Comparison of ENCODE assay signal across 1 cellular context in genomic region chr9:111966324-111966723, GRCh38.
TF ChIP-seq lines count a peak whose summit lies in the region.

No MANE protein-coding gene starts in this region.

TF ChIP-seq in K562, 482 proteins besides CTCF, POLR2A, EP300 and RAD21 (continued from another document):
- TF ChIP-seq MGA (IDR thresholded peaks at IDR 0.05) (peak; percentile 93), ZNF592 (IDR thresholded peaks at IDR 0.05) (0 out of 2 replicates have a peak, but pooled peaks have one; percentile 39), ETS2 (tag; IDR thresholded peaks at IDR 0.05; ENCODE audit: borderline replicate concordance, poor library complexity, severe bottlenecking) (no peak), RHOXF2B (CRISPR knock-in tag; conservative IDR thresholded peaks at IDR 0.05) (no peak), SOX6 (IDR thresholded peaks at IDR 0.05) (peak; percentile 82), CLOCK (CRISPR knock-in tag; IDR thresholded peaks at IDR 0.05; ENCODE audit: borderline replicate concordance) (no peak), BHLHE40 (IDR thresholded peaks at IDR 0.05; ENCODE audit: low read length) (peak; percentile 87), MTA1 (IDR thresholded peaks at IDR 0.05; ENCODE audit: borderline replicate concordance) (0 out of 2 replicates have a peak, but pooled peaks have one; percentile 28), ZNF75A (CRISPR knock-in tag; IDR thresholded peaks at IDR 0.05) (no peak), CREB1 (IDR thresholded peaks at IDR 0.05) (no peak), CREB1 (CRISPR knock-in tag; IDR thresholded peaks at IDR 0.05) (0 out of 2 replicates have a peak, but pooled peaks have one; percentile 39), RNF2 (IDR thresholded peaks at IDR 0.05) (no peak), MAFK (IDR thresholded peaks at IDR 0.05; ENCODE audit: low read length) (no peak), CBFA2T3 (IDR thresholded peaks at IDR 0.05) (peak; percentile 79), TEAD4 (IDR thresholded peaks at IDR 0.05; ENCODE audit: low read length) (peak; percentile 66), TEAD4 (CRISPR knock-in tag; IDR thresholded peaks at IDR 0.05; ENCODE audit: borderline replicate concordance) (no peak), FOXP1 (CRISPR knock-in tag; IDR thresholded peaks at IDR 0.05) (0 out of 2 replicates have a peak, but pooled peaks have one; percentile 57), PBX2 (CRISPR knock-in tag; IDR thresholded peaks at IDR 0.05; ENCODE audit: low read depth) (no peak), PBX2 (tag; conservative IDR thresholded peaks at IDR 0.05; ENCODE audit: low read depth) (no peak), MITF (IDR thresholded peaks at IDR 0.05) (peak; percentile 43; the same call in 1 of the 2 replicates), CBFA2T2 (conservative IDR thresholded peaks at IDR 0.05) (peak; percentile 56), FOXJ3 (CRISPR knock-in tag; IDR thresholded peaks at IDR 0.05) (no peak), BRD9 (IDR thresholded peaks at IDR 0.05; ENCODE audit: low read depth, partially characterized antibody) (no peak), SMARCA4 (IDR thresholded peaks at IDR 0.05) (no peak), RBM25 (IDR thresholded peaks at IDR 0.05; ENCODE audit: low read depth, low read length, severe bottlenecking) (peak; percentile 46), GABPB1 (CRISPR knock-in tag; IDR thresholded peaks at IDR 0.05) (0 out of 2 replicates have a peak, but pooled peaks have one; percentile 22), TAF15 (IDR thresholded peaks at IDR 0.05; ENCODE audit: low read depth, low read length) (no peak), ADNP (tag; IDR thresholded peaks at IDR 0.05) (peak; percentile 87), SRSF1 (IDR thresholded peaks at IDR 0.05; ENCODE audit: low read depth, low read length) (no peak), L3MBTL2 (IDR thresholded peaks at IDR 0.05) (peak; percentile 92), KDM1A (IDR thresholded peaks at IDR 0.05) (peak; percentile 7 to 47; a peak in 2 of 4 replicates), E2F6 (IDR thresholded peaks at IDR 0.05; ENCODE audit: borderline replicate concordance in 1 of 2, extremely low read depth in 1 of 2, insufficient read depth in 1 of 2, insufficient read length in 1 of 2, low read depth in 1 of 2, low read length in 1 of 2, poor library complexity in 1 of 2, severe bottlenecking in 1 of 2) (peak in 1 of 2 experiments; percentile 38), PTBP1 (IDR thresholded peaks at IDR 0.05; ENCODE audit: low read depth, low read length) (no peak)
TF ChIP-seq in K562: peak in this region for 38.
